Comparison of ENCODE assay signal across 10 cellular contexts in genomic region chr14:38210587-38211257, GRCh38. TPM values are rescaled to one million over a fixed set of nuclear protein-coding genes. Genes with fewer than 3 reads are reported as not detected.
DNase-seq lines count a peak whose midpoint lies in the region; ATAC-seq and TF ChIP-seq lines count a peak whose summit lies in the region.
"Had no signal": no experiment of that assay in that cellular context is flagged by ENCODE, and none has a peak within 500 bp of the region (broad histone marks: within the 10 kb centered on the region; RNA-seq: fewer than 3 reads in every experiment).

No MANE protein-coding gene starts in this region.

- H3K36me3 Mint-ChIP-seq in activated T-cell treated with anti-CD3 and anti-CD28 coated beads, Interleukin-2, amount 50 U/mL, for 72 hours (ENCODE audit: insufficient read depth in 2 of 2) = peaks cover 0 to 3% of the 10 kb centered on the region in 2 donors
- H3K36me3 Mint-ChIP-seq in activated T-helper 1 cell treated with anti-CD3 and anti-CD28 coated beads, Interleukin-12 subunit alpha, Interleukin-12 subunit beta, Interleukin-2, Interleukin-4 antibody, amounts not matched to agents 30 ng/mL and 10 ng/mL and 1 ng/mL, durations not matched to agents 14 hours and 24 hours and 36 hours (ENCODE audit: low read depth) = peaks cover 3% of the 10 kb centered on the region

- peaks cover 68% of the 10 kb centered on the region for H3K27me3 Mint-ChIP-seq in activated T-cell treated with anti-CD3 and anti-CD28 coated beads, Interleukin-2, amount 50 U/mL, for 72 hours (ENCODE audit: low read depth)
- peaks cover 48% of the 10 kb centered on the region for H3K27me3 Mint-ChIP-seq in activated T-helper 1 cell treated with anti-CD3 and anti-CD28 coated beads, Interleukin-12 subunit alpha, Interleukin-12 subunit beta, Interleukin-2, Interleukin-4 antibody, amounts not matched to agents 30 ng/mL and 10 ng/mL and 1 ng/mL, durations not matched to agents 14 hours and 24 hours and 36 hours (ENCODE audit: insufficient read depth)

- DNase-seq in AG10803 (ENCODE audit: low read depth) (peak; percentile 72), heart right ventricle (peak in 1 of 2 donors; percentile 39), NCI-H187 treated with DMSO at 0.1 percent for 48 hours (lab: John Stamatoyannopoulos, UW) (no peak), HT-29 (ENCODE audit: low spot score) (no peak)
- no peak for DNase-seq in activated T-cell treated with anti-CD3 and anti-CD28 coated beads, Interleukin-2, amount 50 U/mL, for 72 hours
- DNase-seq in activated T-helper 1 cell treated with anti-CD3 and anti-CD28 coated beads, Interleukin-12 subunit alpha, Interleukin-12 subunit beta, Interleukin-2, Interleukin-4 antibody, amounts not matched to agents 30 ng/mL and 10 ng/mL and 1 ng/mL, durations not matched to agents 14 hours and 24 hours and 36 hours (ENCODE audit: low spot score) = no peak

- H3K4me3 Mint-ChIP-seq in activated T-cell treated with anti-CD3 and anti-CD28 coated beads, Interleukin-2, amount 50 U/mL, for 72 hours = peak overlapping the region; percentile 53 to 77
- no peak overlapping the region for H3K4me3 Mint-ChIP-seq in activated T-helper 1 cell treated with anti-CD3 and anti-CD28 coated beads, Interleukin-12 subunit alpha, Interleukin-12 subunit beta, Interleukin-2, Interleukin-4 antibody, amounts not matched to agents 30 ng/mL and 10 ng/mL and 1 ng/mL, durations not matched to agents 14 hours and 24 hours and 36 hours

- H3K9me3 Mint-ChIP-seq in activated T-cell treated with anti-CD3 and anti-CD28 coated beads, Interleukin-2, amount 50 U/mL, for 72 hours = peaks cover 0 to 2% of the 10 kb centered on the region in 2 donors
- H3K9me3 Mint-ChIP-seq in activated T-helper 1 cell treated with anti-CD3 and anti-CD28 coated beads, Interleukin-12 subunit alpha, Interleukin-12 subunit beta, Interleukin-2, Interleukin-4 antibody, amounts not matched to agents 30 ng/mL and 10 ng/mL and 1 ng/mL, durations not matched to agents 14 hours and 24 hours and 36 hours = no peaks in the 10 kb centered on the region

- no peaks in the 10 kb centered on the region for H3K36me3 ChIP-seq in heart right ventricle
- no peaks in the 10 kb centered on the region for H3K36me3 ChIP-seq in parathyroid adenoma (ENCODE audit: control insufficient read depth, insufficient read depth, low read length)

- peaks cover 0 to 72% (median 47%) of the 10 kb centered on the region in 7 donors for H3K27me3 ChIP-seq in heart right ventricle
- H3K27me3 ChIP-seq in parathyroid adenoma (ENCODE audit: control insufficient read depth, insufficient read depth, low read length) = peaks cover 12% of the 10 kb centered on the region

- H3K4me1 ChIP-seq in heart right ventricle (peaks cover 0 to 41% (median 23%) of the 10 kb centered on the region in 9 donors), parathyroid adenoma (no peaks in the 10 kb centered on the region)

- no peaks in the 10 kb centered on the region for H3K79me2 ChIP-seq in parathyroid adenoma

- peak overlapping the region; percentile 39 for H3K4me2 ChIP-seq in parathyroid adenoma (ENCODE audit: low read length)

- H3K9ac ChIP-seq in parathyroid adenoma = no peak overlapping the region

- TF ChIP-seq CTCF in AG10803 (conservative IDR thresholded peaks at IDR 0.05; ENCODE audit: low read length) = peak; percentile 60
- TF ChIP-seq CTCF in heart right ventricle (IDR thresholded peaks at IDR 0.05) = peak in 5 of 9 donors; percentile 17 to 53 (median 42)
- no peak for TF ChIP-seq CTCF in parathyroid adenoma (IDR thresholded peaks at IDR 0.05)

- H2AFZ ChIP-seq in parathyroid adenoma = no peak overlapping the region

- H3K4me1 Mint-ChIP-seq in activated T-cell treated with anti-CD3 and anti-CD28 coated beads, Interleukin-2, amount 50 U/mL, for 72 hours (ENCODE audit: low read depth) = peaks cover 31% of the 10 kb centered on the region
- H3K4me1 Mint-ChIP-seq in activated T-helper 1 cell treated with anti-CD3 and anti-CD28 coated beads, Interleukin-12 subunit alpha, Interleukin-12 subunit beta, Interleukin-2, Interleukin-4 antibody, amounts not matched to agents 30 ng/mL and 10 ng/mL and 1 ng/mL, durations not matched to agents 14 hours and 24 hours and 36 hours (ENCODE audit: low read depth) = peaks cover 3% of the 10 kb centered on the region

- H3K27ac ChIP-seq in heart right ventricle (peak overlapping the region in 2 of 10 donors; percentile 16), parathyroid adenoma (no peak overlapping the region)

- no peak overlapping the region for H3K27ac Mint-ChIP-seq in activated T-cell treated with anti-CD3 and anti-CD28 coated beads, Interleukin-2, amount 50 U/mL, for 72 hours
- no peak overlapping the region for H3K27ac Mint-ChIP-seq in activated T-helper 1 cell treated with anti-CD3 and anti-CD28 coated beads, Interleukin-12 subunit alpha, Interleukin-12 subunit beta, Interleukin-2, Interleukin-4 antibody, amounts not matched to agents 30 ng/mL and 10 ng/mL and 1 ng/mL, durations not matched to agents 14 hours and 24 hours and 36 hours

- ATAC-seq in activated T-cell treated with anti-CD3 and anti-CD28 coated beads, Interleukin-2, amount 50 U/mL, for 72 hours (replicated peaks in 1 of 2) = no peak
- ATAC-seq in heart right ventricle (peak; percentile 39 to 79 (median 72)), GM18861 (IDR thresholded peaks at IDR 0.05; ENCODE audit: unreplicated experiment) (no peak)

- 1 to 2% methylated on average over 33 of the region's 33 CpGs for WGBS in heart right ventricle, 2 donors

- H3K9me3 ChIP-seq in heart right ventricle = peaks cover 0 to 11% (median 2%) of the 10 kb centered on the region in 11 donors
- H3K9me3 ChIP-seq in parathyroid adenoma (ENCODE audit: control insufficient read depth, low read length) = peaks cover 2% of the 10 kb centered on the region

- intact Hi-C loops in heart right ventricle (cut with DNase I) = no loop called here
- intact Hi-C loops in activated T-helper 1 cell treated with anti-CD3 and anti-CD28 coated beads, Interleukin-12 subunit alpha, Interleukin-12 subunit beta, Interleukin-2, Interleukin-4 antibody, amounts not matched to agents 30 ng/mL and 10 ng/mL and 1 ng/mL, durations not matched to agents 14 hours and 24 hours and 36 hours (cut with micrococcal nuclease) = loop anchor here (5.0 to 10.0 kb wide), 2 partner anchors 47 to 1626 kb away; partner anchors contain the start of genes CLEC14A and NKX2-8

- H3K4me3 ChIP-seq in AG10803 (ENCODE audit: low read length) (peak overlapping the region; percentile 85), heart right ventricle (peak overlapping the region; percentile 38 to 64 (median 52)), parathyroid adenoma (ENCODE audit: low read depth, low read length) (no peak overlapping the region)

RNA-seq across cellular contexts. Expression of gene SSTR1, which starts 3.0 kb away (rescaled TPM):
- not detected for total RNA-seq in activated T-cell treated with anti-CD3 and anti-CD28 coated beads, Interleukin-2, amount 50 U/mL, for 72 hours
- 1 to 10 TPM in 3 of 10 donors, under 1 TPM in 7; 0.47 to 1.8 (median 0.65) TPM for total RNA-seq in heart right ventricle
- under 1 TPM; 0.22 to 0.48 TPM for polyA plus RNA-seq in heart right ventricle
- not detected in 2 replicates for total RNA-seq in activated T-helper 1 cell treated with anti-CD3 and anti-CD28 coated beads, Interleukin-12 subunit alpha, Interleukin-12 subunit beta, Interleukin-2, Interleukin-4 antibody, amounts not matched to agents 30 ng/mL and 10 ng/mL and 1 ng/mL, durations not matched to agents 14 hours and 24 hours and 36 hours
- total RNA-seq in HT-29 (2014; rRNA removed; shearing (Covaris generic)) = 0.56 and 0.89 TPM in 2 replicates
- total RNA-seq: Daoy; T-helper 2 cell treated with Interferon-gamma antibody and Interleukin-4, amounts not matched to agents 100 ng/mL and 5 ng/mL, for 36 hours had no signal

RNA-seq across cellular contexts. Expression of gene CLEC14A, which starts 45.2 kb away (rescaled TPM):
- not detected for total RNA-seq in activated T-cell treated with anti-CD3 and anti-CD28 coated beads, Interleukin-2, amount 50 U/mL, for 72 hours
- total RNA-seq in heart right ventricle = 10 to 100 TPM; 26.6 to 45.9 (median 37.1) TPM
- polyA plus RNA-seq in heart right ventricle = 10 to 100 TPM; 18.4 to 71.8 TPM
- not detected in 2 replicates for total RNA-seq in activated T-helper 1 cell treated with anti-CD3 and anti-CD28 coated beads, Interleukin-12 subunit alpha, Interleukin-12 subunit beta, Interleukin-2, Interleukin-4 antibody, amounts not matched to agents 30 ng/mL and 10 ng/mL and 1 ng/mL, durations not matched to agents 14 hours and 24 hours and 36 hours
- total RNA-seq in HT-29 (2014; rRNA removed; shearing (Covaris generic)) = not detected in 2 replicates
- total RNA-seq: Daoy; T-helper 2 cell treated with Interferon-gamma antibody and Interleukin-4, amounts not matched to agents 100 ng/mL and 5 ng/mL, for 36 hours had no signal

Comparison
In these comparisons a context has a peak if more than half of its experiments do, and no peak if none do; other contexts are left out.
1. ATAC-seq: peak in heart right ventricle (8 of 8); none in activated T-cell treated with anti-CD3 and anti-CD28 coated beads, Interleukin-2, amount 50 U/mL, for 72 hours (0 of 2) and GM18861 (single experiment).
2. RNA of gene CLEC14A, which starts 45.2 kb away (total RNA-seq): 26.6 to 45.9 TPM in heart right ventricle; not detected in activated T-cell treated with anti-CD3 and anti-CD28 coated beads, Interleukin-2, amount 50 U/mL, for 72 hours, not detected in activated T-helper 1 cell treated with anti-CD3 and anti-CD28 coated beads, Interleukin-12 subunit alpha, Interleukin-12 subunit beta, Interleukin-2, Interleukin-4 antibody, amounts not matched to agents 30 ng/mL and 10 ng/mL and 1 ng/mL, durations not matched to agents 14 hours and 24 hours and 36 hours and not detected in HT-29; every median in the first group is over 10 times any median in the second.